In the genomic region with DNA sequence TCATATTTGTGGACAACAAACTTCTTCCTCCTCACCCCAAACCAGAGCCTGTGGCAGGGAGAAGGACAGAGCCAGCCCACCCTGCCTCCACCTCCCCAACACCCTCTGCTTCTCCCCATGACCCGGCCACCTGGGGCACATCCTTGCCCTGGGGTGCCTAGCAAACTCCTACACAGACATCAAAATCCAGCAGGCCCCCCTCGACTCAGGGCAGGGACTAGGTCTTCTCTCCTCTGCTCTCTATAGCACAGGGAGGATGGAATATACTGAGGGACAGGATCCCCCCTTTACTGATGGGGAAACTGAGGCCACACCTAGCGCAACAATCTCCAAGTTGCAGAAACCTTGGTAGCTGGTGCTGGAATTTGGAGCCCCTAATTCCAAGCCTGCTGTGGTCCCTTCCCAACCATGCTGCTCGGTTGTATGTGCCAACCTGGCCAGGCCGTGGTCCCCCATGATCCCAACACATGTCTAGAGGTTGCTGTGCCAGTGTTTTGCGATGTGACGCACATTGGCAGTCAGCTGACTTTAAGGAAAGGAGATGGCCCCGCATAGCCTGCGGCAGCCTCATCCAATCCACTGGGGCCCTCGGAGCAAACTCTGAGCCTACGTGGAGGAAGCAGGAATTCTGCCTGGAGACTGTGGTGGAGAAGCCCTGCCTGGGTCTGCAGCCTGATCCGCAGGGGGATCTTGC, we compare ENCODE assay signal across 15 cellular contexts. TPM values are rescaled to one million over a fixed set of nuclear protein-coding genes. Genes with fewer than 3 reads are reported as not detected.
DNase-seq lines count a peak whose midpoint lies in the region; ATAC-seq and TF ChIP-seq lines count a peak whose summit lies in the region.
"Had no signal": no experiment of that assay in that cellular context is flagged by ENCODE, and none has a peak within 500 bp of the region (broad histone marks: within the 10 kb centered on the region; RNA-seq: fewer than 3 reads in every experiment).

No MANE protein-coding gene starts in this region.

- H3K27ac Mint-ChIP-seq in CD14-positive monocyte, result no peak overlapping the region
- H3K27ac Mint-ChIP-seq in chondrocyte (ENCODE audit: unreplicated experiment), result no peak overlapping the region
- H3K27ac Mint-ChIP-seq: CD8-positive, alpha-beta T cell; HFFc6 had no signal

- peaks cover 11% of the 10 kb centered on the region for H3K4me1 Mint-ChIP-seq in CD14-positive monocyte
- peaks cover 14% of the 10 kb centered on the region for H3K4me1 Mint-ChIP-seq in chondrocyte (ENCODE audit: low read depth)

- H3K4me3 Mint-ChIP-seq in CD14-positive monocyte (no peak overlapping the region), chondrocyte (ENCODE audit: unreplicated experiment) (no peak overlapping the region)
- H3K4me3 Mint-ChIP-seq: CD8-positive, alpha-beta T cell; HFFc6 had no signal

- CTCF ChIA-PET in GM10248 (lab: Yijun Ruan, JAX), result no interaction called here

- H3K27me3 Mint-ChIP-seq in CD14-positive monocyte (ENCODE audit: low read depth in 3 of 3) (peaks cover 3 to 9% (median 3%) of the 10 kb centered on the region in 3 donors), chondrocyte (ENCODE audit: low read depth) (peaks cover 10% of the 10 kb centered on the region)

- no peaks in the 10 kb centered on the region for H3K9me3 Mint-ChIP-seq in CD14-positive monocyte
- no peaks in the 10 kb centered on the region for H3K9me3 Mint-ChIP-seq in chondrocyte (ENCODE audit: low read depth)
- H3K9me3 Mint-ChIP-seq: CD8-positive, alpha-beta T cell; HFFc6 had no signal

- no peak for TF ChIP-seq CTCF in CD14-positive monocyte (IDR thresholded peaks at IDR 0.05)
- no peak for TF ChIP-seq CTCF in chondrocyte (IDR thresholded peaks at IDR 0.05)
- TF ChIP-seq CTCF in GM10248 (IDR thresholded peaks at IDR 0.05; ENCODE audit: control extremely low read depth, extremely low read depth, low read depth, missing control alignments), result no peak

- intact Hi-C loops in CD14-positive monocyte (cut with micrococcal nuclease) (no loop called here), posterior vena cava (cut with DNase I) (no loop called here)

- DNase-seq in CD14-positive monocyte (ENCODE audit: low spot score) (peak; percentile 30), G401 (ENCODE audit: low spot score) (peak; percentile 94), chondrocyte (ENCODE audit: low spot score) (peak; percentile 66), posterior vena cava (ENCODE audit: low spot score) (peak; percentile 55), GM10248 (ENCODE audit: extremely low spot score) (no peak)
- DNase-seq: BE2C, COR-L47, DND-41, GF-D8, HCEC 1CT, HFFc6 had no signal

- ATAC-seq in HG03196 (IDR thresholded peaks at IDR 0.05; ENCODE audit: unreplicated experiment), result no peak
- ATAC-seq: A549; CD8-positive, alpha-beta T cell had no signal

- in situ Hi-C loops in G401 (cut with HindIII; ENCODE audit: low sequenced_read_pairs), result no loop called here

- H3K36me3 Mint-ChIP-seq in CD14-positive monocyte, result no peaks in the 10 kb centered on the region
- no peaks in the 10 kb centered on the region for H3K36me3 Mint-ChIP-seq in chondrocyte (ENCODE audit: low read depth)
- H3K36me3 Mint-ChIP-seq: CD8-positive, alpha-beta T cell had no signal

- POLR2A ChIA-PET in GM10248 (lab: Yijun Ruan, JAX), result no interaction called here

RNA-seq across cellular contexts. Expression of gene ADRA2C, which starts 53.9 kb away (rescaled TPM):
- not detected for polyA plus RNA-seq in CD14-positive monocyte
- 7.9 and 11.7 TPM in 2 replicates for total RNA-seq in G401 (2014; rRNA removed; shearing (Covaris generic))
- total RNA-seq in chondrocyte (0.99 to 1.6 TPM (median 1.5 TPM) in 3 replicates), posterior vena cava (10 to 100 TPM; 56.4 to 61.5 TPM)
- total RNA-seq: CD8-positive, alpha-beta T cell had no signal
- polyA plus RNA-seq: AG04450 had no signal
